In the genomic region with DNA sequence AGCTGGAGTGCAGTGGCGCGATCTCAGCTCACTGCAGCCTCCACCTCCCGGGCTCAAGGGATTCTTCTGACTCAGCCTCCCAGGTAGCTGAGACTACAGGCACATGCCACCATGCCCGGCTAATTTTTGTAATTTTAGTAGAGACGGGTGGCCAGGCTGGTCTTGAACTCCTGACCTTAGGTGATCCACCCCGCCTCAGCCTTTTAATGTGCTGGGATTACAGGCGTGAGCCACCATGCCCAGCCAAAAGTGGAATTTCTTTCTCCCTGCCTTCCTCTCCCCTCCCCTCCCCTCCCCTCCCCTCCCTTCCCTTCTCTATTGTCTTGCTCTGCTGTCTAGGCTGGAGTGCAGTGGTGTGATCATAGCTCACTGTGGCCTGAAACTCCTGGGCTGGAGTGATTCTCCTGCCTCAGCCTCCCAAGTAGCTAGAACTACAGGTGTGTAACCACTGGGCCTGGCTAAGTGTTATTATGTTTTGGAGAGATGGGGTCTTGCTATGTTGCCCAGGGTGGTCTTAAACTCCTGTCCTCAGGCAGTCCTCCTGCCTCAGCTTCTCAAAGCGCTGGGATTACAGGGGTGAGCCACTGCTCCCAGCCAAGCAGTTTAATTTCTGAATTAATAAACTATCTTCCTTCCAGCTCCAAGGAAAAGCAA, we compare ENCODE assay signal across 9 cellular contexts. TPM values are rescaled to one million over a fixed set of nuclear protein-coding genes. Genes with fewer than 3 reads are reported as not detected.
DNase-seq lines count a peak whose midpoint lies in the region; ATAC-seq, FAIRE-seq and TF ChIP-seq lines count a peak whose summit lies in the region.
"Had no signal": no experiment of that assay in that cellular context is flagged by ENCODE, and none has a peak within 500 bp of the region (broad histone marks: within the 10 kb centered on the region; RNA-seq: fewer than 3 reads in every experiment).

No MANE protein-coding gene starts in this region.

- H3K4me3 ChIP-seq in kidney (ENCODE audit: low read length in 2 of 2) = no peak overlapping the region

- peaks cover 25 to 31% of the 10 kb centered on the region in 2 donors for H3K4me1 ChIP-seq in kidney (ENCODE audit: control insufficient read depth in 1 of 2, insufficient read depth in 1 of 2, low read depth in 1 of 2, low read length in 2 of 2)

- H3K9me3 Mint-ChIP-seq in T-helper 1 cell treated with Interleukin-12 subunit alpha and Interleukin-12 subunit beta and Interleukin-4 antibody, amounts not matched to agents 30 μg/mL and 1 μg/mL, for 36 hours = no peaks in the 10 kb centered on the region
- H3K9me3 Mint-ChIP-seq in activated T-helper 2 cell treated with anti-CD3 and anti-CD28 coated beads, Interferon-gamma antibody, Interleukin-2, Interleukin-4, amounts not matched to agents 10 μg/mL and 5 μg/mL and 100 μg/mL, durations not matched to agents 14 hours and 24 hours and 36 hours = no peaks in the 10 kb centered on the region
- H3K9me3 Mint-ChIP-seq in stimulated activated naive B cell treated with anti-CD40 and anti-IgM and Interleukin-4, amounts not matched to agents 10 μg/mL and 1 μg/mL and 100 μg/mL, for 72 hours = no peaks in the 10 kb centered on the region

- H3K36me3 ChIP-seq in kidney (ENCODE audit: control insufficient read depth in 1 of 2, insufficient read depth in 2 of 2, low read length in 2 of 2) = no peaks in the 10 kb centered on the region

- H3K36me3 Mint-ChIP-seq in T-helper 1 cell treated with Interleukin-12 subunit alpha and Interleukin-12 subunit beta and Interleukin-4 antibody, amounts not matched to agents 30 μg/mL and 1 μg/mL, for 36 hours (ENCODE audit: low read depth) = peaks cover 1% of the 10 kb centered on the region
- H3K36me3 Mint-ChIP-seq in activated T-helper 2 cell treated with anti-CD3 and anti-CD28 coated beads, Interferon-gamma antibody, Interleukin-2, Interleukin-4, amounts not matched to agents 10 μg/mL and 5 μg/mL and 100 μg/mL, durations not matched to agents 14 hours and 24 hours and 36 hours (ENCODE audit: low read depth) = peaks cover 1% of the 10 kb centered on the region
- peaks cover 0 to 1% of the 10 kb centered on the region in 2 donors for H3K36me3 Mint-ChIP-seq in stimulated activated naive B cell treated with anti-CD40 and anti-IgM and Interleukin-4, amounts not matched to agents 10 μg/mL and 1 μg/mL and 100 μg/mL, for 72 hours

- peak overlapping the region; percentile 59 to 82 for H3K27ac ChIP-seq in kidney (ENCODE audit: low read depth in 2 of 2, low read length in 2 of 2)

- intact Hi-C loops in activated T-helper 2 cell treated with anti-CD3 and anti-CD28 coated beads, Interferon-gamma antibody, Interleukin-2, Interleukin-4, amounts not matched to agents 10 μg/mL and 5 μg/mL and 100 μg/mL, durations not matched to agents 14 hours and 24 hours and 36 hours (cut with micrococcal nuclease) = loop anchor here (5.0 to 10.0 kb wide), 5 partner anchors 200 to 1720 kb away; partner anchors contain the start of genes AKIRIN1, PABPC4 and ZC3H12A
- intact Hi-C loops in kidney (cut with DNase I) = no loop called here

- peak overlapping the region; percentile 68 for H3K4me3 Mint-ChIP-seq in T-helper 1 cell treated with Interleukin-12 subunit alpha and Interleukin-12 subunit beta and Interleukin-4 antibody, amounts not matched to agents 30 μg/mL and 1 μg/mL, for 36 hours
- no peak overlapping the region for H3K4me3 Mint-ChIP-seq in activated T-helper 2 cell treated with anti-CD3 and anti-CD28 coated beads, Interferon-gamma antibody, Interleukin-2, Interleukin-4, amounts not matched to agents 10 μg/mL and 5 μg/mL and 100 μg/mL, durations not matched to agents 14 hours and 24 hours and 36 hours (ENCODE audit: low read depth)
- no peak overlapping the region for H3K4me3 Mint-ChIP-seq in stimulated activated naive B cell treated with anti-CD40 and anti-IgM and Interleukin-4, amounts not matched to agents 10 μg/mL and 1 μg/mL and 100 μg/mL, for 72 hours

- TF ChIP-seq CTCF in kidney (IDR thresholded peaks at IDR 0.05; ENCODE audit: borderline replicate concordance, extremely low read depth, insufficient read depth) = no peak

- FAIRE-seq in kidney (lab: Jason Lieb, UNC) = no peak

- H3K27ac Mint-ChIP-seq in T-helper 1 cell treated with Interleukin-12 subunit alpha and Interleukin-12 subunit beta and Interleukin-4 antibody, amounts not matched to agents 30 μg/mL and 1 μg/mL, for 36 hours = peak overlapping the region; percentile 96
- H3K27ac Mint-ChIP-seq in activated T-helper 2 cell treated with anti-CD3 and anti-CD28 coated beads, Interferon-gamma antibody, Interleukin-2, Interleukin-4, amounts not matched to agents 10 μg/mL and 5 μg/mL and 100 μg/mL, durations not matched to agents 14 hours and 24 hours and 36 hours = peak overlapping the region; percentile 95
- peak overlapping the region; percentile 42 for H3K27ac Mint-ChIP-seq in stimulated activated naive B cell treated with anti-CD40 and anti-IgM and Interleukin-4, amounts not matched to agents 10 μg/mL and 1 μg/mL and 100 μg/mL, for 72 hours

- peak overlapping the region in 1 of 2 donors; percentile 2 for H3K9ac ChIP-seq in kidney (ENCODE audit: low read length in 2 of 2)

- no peaks in the 10 kb centered on the region for H3K9me3 ChIP-seq in kidney (ENCODE audit: control insufficient read depth in 1 of 2, low read length in 2 of 2)

- H3K4me1 Mint-ChIP-seq in T-helper 1 cell treated with Interleukin-12 subunit alpha and Interleukin-12 subunit beta and Interleukin-4 antibody, amounts not matched to agents 30 μg/mL and 1 μg/mL, for 36 hours (ENCODE audit: low read depth) = peaks cover 72% of the 10 kb centered on the region
- H3K4me1 Mint-ChIP-seq in activated T-helper 2 cell treated with anti-CD3 and anti-CD28 coated beads, Interferon-gamma antibody, Interleukin-2, Interleukin-4, amounts not matched to agents 10 μg/mL and 5 μg/mL and 100 μg/mL, durations not matched to agents 14 hours and 24 hours and 36 hours (ENCODE audit: low read depth) = peaks cover 76% of the 10 kb centered on the region
- peaks cover 32 to 81% of the 10 kb centered on the region in 2 donors for H3K4me1 Mint-ChIP-seq in stimulated activated naive B cell treated with anti-CD40 and anti-IgM and Interleukin-4, amounts not matched to agents 10 μg/mL and 1 μg/mL and 100 μg/mL, for 72 hours

- DNase-seq in T-helper 1 cell (no peak), kidney (no peak), SW480 (ENCODE audit: low spot score) (no peak), GF-D8 (lab: John Stamatoyannopoulos, UW) (no peak)
- DNase-seq in activated T-helper 2 cell treated with anti-CD3 and anti-CD28 coated beads, Interferon-gamma antibody, Interleukin-2, Interleukin-4, amounts not matched to agents 10 μg/mL and 5 μg/mL and 100 μg/mL, durations not matched to agents 14 hours and 24 hours and 36 hours (ENCODE audit: low spot score) = no peak
- no peak for DNase-seq in stimulated activated naive B cell treated with anti-CD40 and anti-IgM and Interleukin-4, amounts not matched to agents 10 μg/mL and 1 μg/mL and 100 μg/mL, for 72 hours
- DNase-seq: NCI-H1092 had no signal

- no peaks in the 10 kb centered on the region for H3K27me3 Mint-ChIP-seq in T-helper 1 cell treated with Interleukin-12 subunit alpha and Interleukin-12 subunit beta and Interleukin-4 antibody, amounts not matched to agents 30 μg/mL and 1 μg/mL, for 36 hours (ENCODE audit: low read depth)
- H3K27me3 Mint-ChIP-seq in activated T-helper 2 cell treated with anti-CD3 and anti-CD28 coated beads, Interferon-gamma antibody, Interleukin-2, Interleukin-4, amounts not matched to agents 10 μg/mL and 5 μg/mL and 100 μg/mL, durations not matched to agents 14 hours and 24 hours and 36 hours (ENCODE audit: low read depth) = no peaks in the 10 kb centered on the region
- no peaks in the 10 kb centered on the region for H3K27me3 Mint-ChIP-seq in stimulated activated naive B cell treated with anti-CD40 and anti-IgM and Interleukin-4, amounts not matched to agents 10 μg/mL and 1 μg/mL and 100 μg/mL, for 72 hours

- no peak for ATAC-seq in stimulated activated naive B cell treated with anti-CD40 and anti-IgM and Interleukin-4, amounts not matched to agents 10 μg/mL and 1 μg/mL and 100 μg/mL, for 72 hours (replicated peaks)
- ATAC-seq in HG03095 (IDR thresholded peaks at IDR 0.05; ENCODE audit: unreplicated experiment) = no peak

RNA-seq across cellular contexts. Expression of gene MACF1, which starts 10.0 kb away (rescaled TPM):
- 210 and 212 TPM in 2 replicates for total RNA-seq in activated T-helper 2 cell treated with anti-CD3 and anti-CD28 coated beads, Interferon-gamma antibody, Interleukin-2, Interleukin-4, amounts not matched to agents 10 μg/mL and 5 μg/mL and 100 μg/mL, durations not matched to agents 14 hours and 24 hours and 36 hours
- 387 TPM for total RNA-seq in kidney
- polyA plus RNA-seq in kidney (ENCODE audit: insufficient read depth, low read depth, low replicate concordance) = 65.7 TPM

Comparison
In these comparisons a context has a peak if more than half of its experiments do, and no peak if none do; other contexts are left out.
1. H3K27ac Mint-ChIP-seq: peak in every context shown above with its lines; median percentile 96 in T-helper 1 cell treated with Interleukin-12 subunit alpha and Interleukin-12 subunit beta and Interleukin-4 antibody, amounts not matched to agents 30 μg/mL and 1 μg/mL, for 36 hours; 95 in activated T-helper 2 cell treated with anti-CD3 and anti-CD28 coated beads, Interferon-gamma antibody, Interleukin-2, Interleukin-4, amounts not matched to agents 10 μg/mL and 5 μg/mL and 100 μg/mL, durations not matched to agents 14 hours and 24 hours and 36 hours; 42 in stimulated activated naive B cell treated with anti-CD40 and anti-IgM and Interleukin-4, amounts not matched to agents 10 μg/mL and 1 μg/mL and 100 μg/mL, for 72 hours.